In the genomic region with DNA sequence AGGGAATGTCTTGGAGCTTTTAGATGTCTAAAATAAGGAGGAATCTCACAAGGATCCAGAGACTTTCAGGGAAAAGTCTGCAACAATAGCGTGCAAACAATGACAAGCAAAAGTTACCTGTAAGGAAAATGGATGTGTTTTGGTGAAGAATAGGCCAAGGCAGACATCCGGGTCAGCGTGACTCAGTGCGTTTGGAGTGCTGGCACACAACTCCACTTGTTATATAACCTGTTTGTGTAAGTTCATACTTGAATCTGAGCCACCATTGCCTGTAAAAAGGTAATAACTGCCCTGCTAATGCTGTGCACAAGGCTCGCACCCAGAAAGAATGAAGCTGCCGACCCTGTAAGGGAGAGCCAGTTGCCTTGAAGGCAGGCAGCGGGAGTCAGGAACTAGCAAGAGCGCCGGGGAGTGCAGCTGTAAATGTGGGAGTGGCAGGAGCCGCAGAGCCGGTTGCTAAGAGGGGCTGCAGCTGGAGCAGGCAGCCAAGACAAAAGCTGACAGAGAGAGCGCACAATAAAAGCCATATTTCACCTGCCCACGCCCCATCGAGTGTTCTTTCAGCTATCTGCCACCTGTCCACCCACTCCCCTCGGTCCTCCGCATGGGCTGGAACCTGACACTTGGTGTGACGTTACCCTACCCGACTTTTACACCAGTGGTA, we compare ENCODE assay signal across 12 cellular contexts.
A peak's percentile ranks its signal among the peaks of the same experiment; 100 is the strongest.
DNase-seq lines count a peak whose midpoint lies in the region; ATAC-seq, FAIRE-seq and TF ChIP-seq lines count a peak whose summit lies in the region.
"Had no signal": no experiment of that assay in that cellular context is flagged by ENCODE, and none has a peak within 500 bp of the region (broad histone marks: within the 10 kb centered on the region; RNA-seq: fewer than 3 reads in every experiment).

No MANE protein-coding gene starts in this region.

- H3K36me3 ChIP-seq in left lung = no peaks in the 10 kb centered on the region
- H3K36me3 ChIP-seq: heart right ventricle had no signal

- TF ChIP-seq CTCF in left lung (IDR thresholded peaks at IDR 0.05) = no peak

- no peak overlapping the region for H3K27ac ChIP-seq in left lung
- H3K27ac ChIP-seq: heart right ventricle had no signal

- peak; percentile 5 for DNase-seq in NCI-H82 (lab: John Stamatoyannopoulos, UW)
- DNase-seq in NCI-H82 treated with DMSO at 0.1 percent for 48 hours (lab: John Stamatoyannopoulos, UW; ENCODE audit: unreplicated experiment) = no peak
- peak; percentile 36 for DNase-seq in SK-N-DZ (ENCODE audit: low spot score)
- DNase-seq in left lung = peak; percentile 33 to 54
- DNase-seq in urothelium cell line (ENCODE audit: low spot score) = peak; percentile 32
- no peak for DNase-seq in activated naive CD4-positive, alpha-beta T cell treated with anti-CD3 and anti-CD28 coated beads, Interleukin-2, amount 50 U/mL, for 16 hours
- no peak for DNase-seq in DMS 273 (lab: John Stamatoyannopoulos, UW; ENCODE audit: unreplicated experiment)
- no peak for DNase-seq in cerebellum (ENCODE audit: low spot score)
- DNase-seq: 8988T; activated T-cell treated with anti-CD3 and anti-CD28 coated beads, Interleukin-2, amount 50 U/mL, for 4 hours; heart right ventricle; NCI-H2227 treated with DMSO at 0.1 percent for 48 hours had no signal

- FAIRE-seq in urothelium cell line (lab: Jason Lieb, UNC) = peak; percentile 94

- ATAC-seq in left lung = peak; percentile 77
- ATAC-seq: activated T-cell treated with anti-CD3 and anti-CD28 coated beads, Interleukin-2, amount 50 U/mL, for 4 hours; heart right ventricle had no signal

- H3K4me3 ChIP-seq in left lung = no peak overlapping the region
- H3K4me3 ChIP-seq: heart right ventricle had no signal

- no peaks in the 10 kb centered on the region for H3K4me1 ChIP-seq in left lung
- H3K4me1 ChIP-seq: heart right ventricle had no signal

- intact Hi-C loops in left lung (cut with DNase I) = no loop called here

- H3K27me3 ChIP-seq in left lung = no peaks in the 10 kb centered on the region
- H3K27me3 ChIP-seq: heart right ventricle had no signal

- peaks cover 0 to 4% of the 10 kb centered on the region in 2 donors for H3K9me3 ChIP-seq in left lung

Comparison
In these comparisons a context has a peak if more than half of its experiments do, and no peak if none do; other contexts are left out.
1. DNase-seq: peak in NCI-H82 (single experiment), SK-N-DZ (single experiment), left lung (2 of 2) and urothelium cell line (single experiment); none in NCI-H82 treated with DMSO at 0.1 percent for 48 hours (single experiment), activated naive CD4-positive, alpha-beta T cell treated with anti-CD3 and anti-CD28 coated beads, Interleukin-2, amount 50 U/mL, for 16 hours (single experiment), DMS 273 (single experiment) and cerebellum (single experiment).